In the genomic region with DNA sequence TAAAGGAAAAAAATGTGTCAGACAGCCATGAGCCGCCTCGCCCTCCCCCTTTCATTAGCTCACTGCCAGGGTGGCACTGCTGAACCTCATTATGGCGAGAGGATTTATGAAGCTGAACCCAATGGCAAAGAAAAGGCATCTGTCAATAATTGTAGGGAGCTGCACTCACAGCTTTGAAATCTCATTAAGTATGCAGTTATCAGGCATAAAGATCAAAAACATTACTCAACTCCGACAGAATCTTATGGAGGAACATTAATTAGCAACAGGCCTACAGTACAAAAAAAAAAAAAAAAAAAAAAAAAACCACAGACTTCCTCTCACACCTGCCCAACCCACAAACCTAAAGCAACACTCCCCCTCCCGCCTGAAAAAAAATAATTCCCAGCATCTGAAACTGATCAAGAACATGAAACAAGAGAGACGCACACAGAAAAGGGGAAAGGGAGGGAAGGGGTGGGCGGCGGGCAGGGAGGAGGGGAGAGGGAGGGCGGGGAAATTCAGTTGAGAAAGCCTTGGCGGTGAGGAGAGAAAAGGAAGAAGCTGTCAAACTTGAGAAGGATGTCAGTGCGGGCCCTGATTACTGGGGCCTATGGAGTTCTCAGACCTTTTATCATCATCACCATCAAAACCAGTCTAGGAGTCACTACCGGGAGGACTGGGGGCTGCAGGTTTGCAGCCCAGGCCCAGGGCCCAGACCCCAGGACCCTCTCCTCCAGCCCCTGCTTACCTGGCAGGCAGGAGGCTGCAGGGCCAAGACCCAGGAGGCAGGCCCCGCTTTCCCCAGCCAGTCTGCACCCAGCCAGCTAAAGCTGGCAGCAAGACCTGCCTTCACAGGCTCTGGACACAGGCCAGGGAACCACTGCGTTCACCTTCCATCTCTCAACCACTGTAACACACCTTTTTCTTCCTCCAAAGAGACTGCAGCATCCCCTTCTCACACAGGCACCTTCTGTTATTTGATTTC, we compare ENCODE assay signal across 8 cellular contexts. TPM values are rescaled to one million over a fixed set of nuclear protein-coding genes. Genes with fewer than 3 reads are reported as not detected.
DNase-seq lines count a peak whose midpoint lies in the region; ATAC-seq and TF ChIP-seq lines count a peak whose summit lies in the region.

No MANE protein-coding gene starts in this region.

- intact Hi-C loops in Right ventricle myocardium superior (cut with DNase I) (no loop called here), cardiac septum (cut with DNase I) (no loop called here), left colon (cut with DNase I, micrococcal nuclease) (no loop called here)

- no peaks in the 10 kb centered on the region for H3K9me3 Mint-ChIP-seq in T-helper 1 cell treated with Interleukin-12 subunit alpha and Interleukin-12 subunit beta and Interleukin-4 antibody, amounts not matched to agents 30 μg/mL and 1 μg/mL, for 36 hours
- H3K9me3 Mint-ChIP-seq in type B pancreatic cell: no peaks in the 10 kb centered on the region

- ATAC-seq in Right ventricle myocardium superior (ENCODE audit: poor library complexity) (peak; percentile 9), GM21526 (IDR thresholded peaks at IDR 0.05; ENCODE audit: low FRiP score, unreplicated experiment) (no peak), HG03378 (IDR thresholded peaks at IDR 0.05; ENCODE audit: unreplicated experiment) (no peak), left colon (no peak)

- peaks cover 18% of the 10 kb centered on the region for H3K4me1 Mint-ChIP-seq in T-helper 1 cell treated with Interleukin-12 subunit alpha and Interleukin-12 subunit beta and Interleukin-4 antibody, amounts not matched to agents 30 μg/mL and 1 μg/mL, for 36 hours (ENCODE audit: low read depth)
- H3K4me1 Mint-ChIP-seq in type B pancreatic cell (ENCODE audit: unreplicated experiment): peaks cover 65% of the 10 kb centered on the region

- DNase-seq in Right ventricle myocardium superior (no peak), cardiac septum (ENCODE audit: low spot score) (no peak), foreskin fibroblast (peak; percentile 84), type B pancreatic cell (ENCODE audit: extremely low spot score, unreplicated experiment) (no peak), left colon (no peak)

- H3K4me3 Mint-ChIP-seq in T-helper 1 cell treated with Interleukin-12 subunit alpha and Interleukin-12 subunit beta and Interleukin-4 antibody, amounts not matched to agents 30 μg/mL and 1 μg/mL, for 36 hours: peak overlapping the region; percentile 19
- H3K4me3 Mint-ChIP-seq in type B pancreatic cell: peak overlapping the region; percentile 37

- H3K27ac Mint-ChIP-seq in T-helper 1 cell treated with Interleukin-12 subunit alpha and Interleukin-12 subunit beta and Interleukin-4 antibody, amounts not matched to agents 30 μg/mL and 1 μg/mL, for 36 hours: peak overlapping the region; percentile 72
- H3K27ac Mint-ChIP-seq in type B pancreatic cell: peak overlapping the region; percentile 6

- H3K36me3 Mint-ChIP-seq in T-helper 1 cell treated with Interleukin-12 subunit alpha and Interleukin-12 subunit beta and Interleukin-4 antibody, amounts not matched to agents 30 μg/mL and 1 μg/mL, for 36 hours (ENCODE audit: low read depth): no peaks in the 10 kb centered on the region
- peaks cover 8% of the 10 kb centered on the region for H3K36me3 Mint-ChIP-seq in type B pancreatic cell

- TF ChIP-seq CTCF in foreskin fibroblast (IDR thresholded peaks at IDR 0.05; ENCODE audit: low read depth, low read length) (no peak), type B pancreatic cell (conservative IDR thresholded peaks at IDR 0.05) (no peak)

- H3K27me3 Mint-ChIP-seq in T-helper 1 cell treated with Interleukin-12 subunit alpha and Interleukin-12 subunit beta and Interleukin-4 antibody, amounts not matched to agents 30 μg/mL and 1 μg/mL, for 36 hours (ENCODE audit: low read depth): peaks cover 62% of the 10 kb centered on the region
- H3K27me3 Mint-ChIP-seq in type B pancreatic cell: peaks cover 60% of the 10 kb centered on the region

- no peak overlapping the region for H3K4me3 ChIP-seq in foreskin fibroblast (ENCODE audit: low read depth in 1 of 2, low read length in 2 of 2)

RNA-seq across cellular contexts. Expression of a gene that starts 8.9 kb away (rescaled TPM):
- total RNA-seq in Right ventricle myocardium superior (3.1 TPM), cardiac septum (5.2 TPM), type B pancreatic cell (ENCODE audit: low replicate concordance) (3.1 and 21.2 TPM in 2 replicates), left colon (1 to 10 TPM; 1.3 to 6.5 TPM)

Comparison
In these comparisons a context has a peak if more than half of its experiments do, and no peak if none do; other contexts are left out.
1. DNase-seq: peak in foreskin fibroblast (2 of 2); none in Right ventricle myocardium superior (single experiment), cardiac septum (single experiment), type B pancreatic cell (single experiment) and left colon (0 of 2).